ENCODE assay signal across 32 cellular contexts in the genomic region with DNA sequence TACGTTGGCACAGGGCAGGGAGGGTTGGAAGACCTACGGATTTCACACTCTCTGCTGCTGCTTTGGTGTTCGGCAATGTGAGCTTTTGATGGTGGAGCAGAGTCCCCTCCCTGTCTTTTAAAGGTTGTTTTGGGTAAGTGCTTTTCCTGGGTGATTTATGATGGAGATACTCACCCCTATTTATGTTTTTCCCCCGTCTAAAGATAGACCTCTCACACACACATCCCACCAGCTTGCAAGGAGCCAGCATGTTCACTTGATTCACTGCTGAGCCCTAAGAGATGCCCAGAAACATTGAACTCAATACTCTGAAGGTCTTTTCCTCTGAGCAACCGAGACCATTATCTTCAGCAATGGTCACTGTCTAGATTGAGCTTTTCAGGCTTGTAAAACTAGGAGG. TPM values are rescaled to one million over a fixed set of nuclear protein-coding genes. Genes with fewer than 3 reads are reported as not detected.
"Had no signal": no experiment of that assay in that cellular context is flagged by ENCODE, and none has a peak within 500 bp of the region (broad histone marks: within the 10 kb centered on the region; RNA-seq: fewer than 3 reads in every experiment).

No MANE protein-coding gene starts in this region.

- H3K4me1 ChIP-seq: neural progenitor cell, parathyroid adenoma, right lobe of liver, sigmoid colon, spleen, testis, tibial artery, transverse colon, upper lobe of right lung, uterus had no signal

- H3K27me3 ChIP-seq: neural progenitor cell, ovary, right atrium auricular region, right lobe of liver, sigmoid colon, spleen, suprapubic skin, testis, tibial artery, transverse colon, upper lobe of right lung, uterus had no signal

- H3K36me3 ChIP-seq: neural progenitor cell, ovary, right atrium auricular region, right lobe of liver, sigmoid colon, spleen, suprapubic skin, tibial artery, transverse colon, upper lobe of right lung, uterus had no signal

- ATAC-seq: naive thymus-derived CD4-positive, alpha-beta T cell; natural killer cell; right lobe of liver; stimulated activated memory B cell treated with anti-CD40 and anti-IgM and Interleukin-4, amounts not matched to agents 10 μg/mL and 1 μg/mL and 100 μg/mL, for 72 hours; stimulated activated naive CD8-positive, alpha-beta T cell treated with anti-CD3 and anti-CD28 coated beads, Interleukin-15, amount 100 ng/mL, for 72 hours; stimulated activated naive CD8-positive, alpha-beta T cell treated with anti-CD3 and anti-CD28 coated beads, Interleukin-15, Interleukin-2, amounts not matched to agents 100 U/mL and 50 U/mL, for 24 hours; upper lobe of right lung had no signal

- H3K27ac ChIP-seq: neural progenitor cell, ovary, parathyroid adenoma, right lobe of liver, sigmoid colon, skin epidermis, spleen, suprapubic skin, testis, tibial artery, transverse colon, upper lobe of right lung, uterus had no signal

- H3K9me3 ChIP-seq: ovary, right atrium auricular region, right lobe of liver, sigmoid colon, suprapubic skin, testis, tibial artery, transverse colon, upper lobe of right lung, uterus had no signal

- H3K4me3 ChIP-seq: neural progenitor cell, ovary, right atrium auricular region, right lobe of liver, sigmoid colon, skin epidermis, smooth muscle cell, spleen, suprapubic skin, testis, tibial artery, transverse colon, upper lobe of right lung, uterus had no signal

- DNase-seq: naive thymus-derived CD4-positive, alpha-beta T cell; natural killer cell; occipital lobe; ovary; posterior cingulate gyrus; retina; right lobe of liver; sigmoid colon; spleen; stimulated activated CD4-positive, alpha-beta T cell treated with anti-CD3 and anti-CD28 coated beads, Interleukin-12 subunit alpha, Interleukin-12 subunit beta, amount 100 ng/mL, for 4 hours; stimulated activated CD4-positive, alpha-beta T cell treated with anti-CD3 and anti-CD28 coated beads, Interleukin-1b, Interleukin-23, amount 100 ng/mL, for 48 hours; stimulated activated CD4-positive, alpha-beta T cell treated with anti-CD3 and anti-CD28 coated beads, Interleukin-4, amount 100 ng/mL, for 1 hour; stimulated activated CD4-positive, alpha-beta T cell treated with anti-CD3 and anti-CD28 coated beads, Interleukin-4, amount 100 ng/mL, for 4 hours; stimulated activated CD8-positive, alpha-beta memory T cell treated with anti-CD3 and anti-CD28 coated beads, Interleukin-4, amount 100 ng/mL, for 48 hours; stimulated activated naive CD4-positive, alpha-beta T cell; stimulated activated naive CD8-positive, alpha-beta T cell treated with anti-CD3 and anti-CD28 coated beads, Interleukin-15, amount 100 ng/mL, for 72 hours; stimulated activated naive CD8-positive, alpha-beta T cell treated with anti-CD3 and anti-CD28 coated beads, Interleukin-15, Interleukin-2, amounts not matched to agents 100 U/mL and 50 U/mL, for 24 hours; substantia nigra; testis; tibial artery; transverse colon; upper lobe of right lung; uterus had no signal

RNA-seq across cellular contexts. Expression of a gene that starts 8.3 kb away (rescaled TPM):
- total RNA-seq: naive thymus-derived CD4-positive, alpha-beta T cell; natural killer cell; osteoblast; pulmonary artery endothelial cell; smooth muscle cell; spleen; upper lobe of right lung had no signal
- polyA plus RNA-seq: naive thymus-derived CD4-positive, alpha-beta T cell; smooth muscle cell had no signal
